Comparison of ENCODE assay signal across 1 cellular context in the genomic region with DNA sequence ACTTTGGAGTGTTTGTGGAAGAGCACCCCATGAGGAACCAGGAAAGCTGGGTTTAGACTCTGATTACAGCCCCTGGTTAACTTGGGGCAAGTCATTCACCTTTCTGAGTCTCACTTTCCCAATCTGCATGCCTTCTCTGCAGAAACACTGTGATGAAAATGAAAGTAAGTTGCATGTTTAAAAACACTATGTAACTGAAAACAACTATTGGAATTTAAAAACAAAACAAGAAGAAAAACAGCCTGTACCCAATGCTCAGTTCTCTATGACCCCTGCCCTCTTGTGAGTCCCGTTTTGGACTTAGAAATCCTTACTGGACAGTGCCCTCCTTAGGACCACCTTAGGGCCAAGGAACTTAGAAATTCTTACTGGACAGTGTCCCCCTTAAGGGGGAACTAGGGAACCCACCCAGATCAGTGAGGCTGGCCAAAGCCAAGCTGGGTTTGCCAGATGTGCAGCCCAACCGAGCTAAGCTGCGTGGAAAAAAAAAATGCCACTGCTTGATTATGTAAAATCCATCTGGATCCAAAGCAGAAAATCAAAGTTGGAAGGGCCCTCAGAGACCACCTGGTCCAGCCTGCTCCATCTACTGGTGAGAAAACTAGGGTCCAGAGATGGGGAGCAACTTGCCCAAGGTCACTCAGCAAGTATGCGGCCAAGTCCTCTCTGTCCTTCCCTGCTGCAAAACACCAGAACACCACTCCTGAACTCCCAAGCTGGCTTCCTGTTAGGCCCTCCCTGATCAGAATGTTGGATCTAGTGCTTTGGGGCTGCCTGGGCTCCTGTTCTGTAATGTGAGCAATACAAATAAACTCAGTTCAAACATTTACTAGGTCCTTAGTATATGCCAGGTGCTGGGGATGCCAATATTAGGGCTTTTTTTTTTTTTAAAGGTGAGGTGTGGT.
TF ChIP-seq lines count a peak whose summit lies in the region.

No MANE protein-coding gene starts in this region.

TF ChIP-seq in GM23338, 12 proteins besides CTCF, POLR2A, EP300 and RAD21:
- no peak for TF ChIP-seq STAT1 (IDR thresholded peaks at IDR 0.05; ENCODE audit: unreplicated experiment)
- no peak for TF ChIP-seq POLR2AphosphoS5 (IDR thresholded peaks at IDR 0.05; ENCODE audit: low read depth)
- TF ChIP-seq ZNF114 (CRISPR knock-in tag; IDR thresholded peaks at IDR 0.05) = no peak
- no peak for TF ChIP-seq NANOG (IDR thresholded peaks at IDR 0.05; ENCODE audit: borderline replicate concordance)
- no peak for TF ChIP-seq ZNF462 (CRISPR knock-in tag; IDR thresholded peaks at IDR 0.05)
- TF ChIP-seq EZH2 (IDR thresholded peaks at IDR 0.05; ENCODE audit: low read depth, unreplicated experiment) = no peak
- TF ChIP-seq REST (IDR thresholded peaks at IDR 0.05; ENCODE audit: unreplicated experiment) = no peak
- TF ChIP-seq JUNB (IDR thresholded peaks at IDR 0.05; ENCODE audit: unreplicated experiment) = no peak
- no peak for TF ChIP-seq ZNF331 (CRISPR knock-in tag; IDR thresholded peaks at IDR 0.05; ENCODE audit: low read depth)
- TF ChIP-seq CREB1 (CRISPR knock-in tag; IDR thresholded peaks at IDR 0.05; ENCODE audit: low read depth) = no peak
- TF ChIP-seq, protein P1, sequence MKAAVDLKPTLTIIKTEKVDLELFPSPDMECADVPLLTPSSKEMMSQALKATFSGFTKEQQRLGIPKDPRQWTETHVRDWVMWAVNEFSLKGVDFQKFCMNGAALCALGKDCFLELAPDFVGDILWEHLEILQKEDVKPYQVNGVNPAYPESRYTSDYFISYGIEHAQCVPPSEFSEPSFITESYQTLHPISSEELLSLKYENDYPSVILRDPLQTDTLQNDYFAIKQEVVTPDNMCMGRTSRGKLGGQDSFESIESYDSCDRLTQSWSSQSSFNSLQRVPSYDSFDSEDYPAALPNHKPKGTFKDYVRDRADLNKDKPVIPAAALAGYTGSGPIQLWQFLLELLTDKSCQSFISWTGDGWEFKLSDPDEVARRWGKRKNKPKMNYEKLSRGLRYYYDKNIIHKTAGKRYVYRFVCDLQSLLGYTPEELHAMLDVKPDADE (IDR thresholded peaks at IDR 0.05) = no peak
TF ChIP-seq in GM23338: peak in this region for 0.
